Comparison of ENCODE assay signal across 12 cellular contexts in the genomic region with DNA sequence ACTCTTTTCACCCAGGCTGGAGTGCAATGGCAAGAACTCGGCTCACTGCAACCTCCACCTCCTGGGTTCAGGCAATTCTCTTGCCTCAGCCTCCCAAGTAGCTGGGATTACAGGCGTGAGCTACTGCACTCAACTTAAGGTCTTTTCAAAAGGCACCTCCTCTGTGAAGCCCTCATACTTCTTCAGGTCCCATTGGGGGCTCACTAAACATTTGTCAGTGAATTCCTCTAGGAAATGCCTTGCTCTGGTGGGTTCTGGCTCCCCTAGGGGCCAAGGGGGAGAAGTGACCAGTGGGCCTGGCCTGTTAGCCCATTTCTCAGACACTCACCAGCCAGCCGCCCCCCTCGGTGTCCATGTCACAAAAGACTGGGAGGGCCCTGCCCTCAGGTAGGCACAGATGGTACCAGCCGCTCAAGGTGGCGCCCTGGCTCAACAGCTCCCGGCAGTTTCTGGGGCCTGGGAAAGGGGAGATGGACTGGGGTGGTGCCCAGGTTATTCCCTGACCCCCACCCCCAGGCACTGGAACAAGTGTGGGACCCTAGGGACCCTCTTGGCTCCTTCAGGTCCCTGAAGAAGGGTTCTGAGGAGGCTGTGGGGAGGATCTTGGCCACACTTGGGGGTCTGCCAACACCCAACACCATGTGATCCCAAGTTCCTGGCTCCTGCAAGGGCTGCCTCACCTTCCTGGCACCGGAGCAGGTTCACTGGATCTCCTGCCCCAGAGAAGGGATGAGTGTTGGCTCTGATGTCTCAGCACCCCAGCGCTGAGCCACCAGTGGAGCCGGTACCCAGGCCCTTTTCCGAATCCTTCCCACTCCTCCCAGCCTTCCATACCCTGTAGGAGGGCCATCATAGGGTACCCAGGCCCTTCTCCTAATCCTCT. TPM values are rescaled to one million over a fixed set of nuclear protein-coding genes. Genes with fewer than 3 reads are reported as not detected.
DNase-seq lines count a peak whose midpoint lies in the region; ATAC-seq, FAIRE-seq and TF ChIP-seq lines count a peak whose summit lies in the region.
"Had no signal": no experiment of that assay in that cellular context is flagged by ENCODE, and none has a peak within 500 bp of the region (broad histone marks: within the 10 kb centered on the region; RNA-seq: fewer than 3 reads in every experiment).

No MANE protein-coding gene starts in this region.

- H3K36me3 ChIP-seq in endothelial cell of umbilical vein (ENCODE audit: control insufficient read depth in 2 of 2, extremely low read depth in 1 of 2, insufficient read depth in 2 of 2, low read length in 2 of 2) (no peaks in the 10 kb centered on the region), Caco-2 (ENCODE audit: control insufficient read depth, insufficient read depth, low read length) (no peaks in the 10 kb centered on the region)

- H3K27ac Mint-ChIP-seq in activated T-cell treated with anti-CD3 and anti-CD28 coated beads, Interleukin-2, amount 50 U/mL, for 24 hours: no peak overlapping the region
- no peak overlapping the region for H3K27ac Mint-ChIP-seq in Caco-2 (ENCODE audit: unreplicated experiment)
- H3K27ac Mint-ChIP-seq: mesothelial cell of epicardium had no signal

- peak; percentile 7; the same call in 1 of the 2 replicates for TF ChIP-seq CTCF in LNCaP clone FGC (IDR thresholded peaks at IDR 0.05; ENCODE audit: control insufficient read depth, extremely low read depth, insufficient read depth)
- TF ChIP-seq CTCF in endothelial cell of umbilical vein (IDR thresholded peaks at IDR 0.05; ENCODE audit: extremely low read depth in 1 of 2, insufficient read depth in 1 of 2, low read depth in 1 of 2, low read length in 2 of 2): peak; percentile 36 to 46
- no peak for TF ChIP-seq CTCF in omental fat pad (IDR thresholded peaks at IDR 0.05)
- TF ChIP-seq CTCF in Caco-2 (IDR thresholded peaks at IDR 0.05; ENCODE audit: insufficient read depth in 1 of 2, low read depth in 1 of 2, low read length in 1 of 2, severe bottlenecking in 1 of 2, unreplicated experiment in 1 of 2): no peak

- no peaks in the 10 kb centered on the region for H4K20me1 ChIP-seq in endothelial cell of umbilical vein (replicated peaks; ENCODE audit: control insufficient read depth, extremely low read depth, insufficient read depth, low read length)

- H3K4me2 ChIP-seq in endothelial cell of umbilical vein (ENCODE audit: insufficient read depth, low read length): no peak overlapping the region

- no peaks in the 10 kb centered on the region for H3K79me2 ChIP-seq in endothelial cell of umbilical vein (ENCODE audit: control insufficient read depth, insufficient read depth, low read length)

- H3K9me3 Mint-ChIP-seq in activated T-cell treated with anti-CD3 and anti-CD28 coated beads, Interleukin-2, amount 50 U/mL, for 24 hours: no peaks in the 10 kb centered on the region
- no peaks in the 10 kb centered on the region for H3K9me3 Mint-ChIP-seq in Caco-2 (ENCODE audit: unreplicated experiment)
- H3K9me3 Mint-ChIP-seq: IgD-negative memory B cell, mesothelial cell of epicardium had no signal

- peak; percentile 53 for DNase-seq in ELF-1 (ENCODE audit: low read depth, low spot score)
- DNase-seq in LNCaP clone FGC (ENCODE audit: low read depth): no peak
- DNase-seq in endothelial cell of umbilical vein (ENCODE audit: low read depth, low spot score): no peak
- no peak for DNase-seq in omental fat pad (ENCODE audit: low spot score)
- DNase-seq in HuH-7.5 (ENCODE audit: low spot score): no peak
- DNase-seq in activated T-cell treated with anti-CD3 and anti-CD28 coated beads, Interleukin-2, amount 50 U/mL, for 24 hours: no peak
- DNase-seq in activated CD8-positive, alpha-beta memory T cell treated with anti-CD3 and anti-CD28 coated beads for 24 hours: no peak
- DNase-seq in Caco-2: no peak
- DNase-seq: stimulated activated CD4-positive, alpha-beta T cell treated with anti-CD3 and anti-CD28 coated beads, Interleukin-12 subunit alpha, Interleukin-12 subunit beta, amount 100 ng/mL, for 4 hours; stimulated activated naive CD8-positive, alpha-beta T cell treated with anti-CD3 and anti-CD28 coated beads, Interleukin-15, Interleukin-2, amounts not matched to agents 100 U/mL and 50 U/mL, for 24 hours had no signal

- TF ChIP-seq POLR2A in endothelial cell of umbilical vein (IDR thresholded peaks at IDR 0.05; ENCODE audit: low read depth, low read length): no peak

- no peak overlapping the region for H3K4me3 Mint-ChIP-seq in activated T-cell treated with anti-CD3 and anti-CD28 coated beads, Interleukin-2, amount 50 U/mL, for 24 hours
- H3K4me3 Mint-ChIP-seq in Caco-2 (ENCODE audit: unreplicated experiment): no peak overlapping the region
- H3K4me3 Mint-ChIP-seq: mesothelial cell of epicardium had no signal

- POLR2A ChIA-PET in endothelial cell of umbilical vein (lab: Charles Lee): interaction anchor here (0.6 kb wide), 1 partner anchor 46 kb away, joined by 8 read pairs; no protein-coding TSS in a partner anchor
- POLR2A ChIA-PET in Caco-2 (lab: Charles Lee): no interaction called here

- H3K27me3 Mint-ChIP-seq in activated T-cell treated with anti-CD3 and anti-CD28 coated beads, Interleukin-2, amount 50 U/mL, for 24 hours: no peaks in the 10 kb centered on the region
- no peaks in the 10 kb centered on the region for H3K27me3 Mint-ChIP-seq in Caco-2 (ENCODE audit: insufficient read depth, unreplicated experiment)
- H3K27me3 Mint-ChIP-seq: IgD-negative memory B cell had no signal

- peak; percentile 20 for ATAC-seq in omental fat pad (ENCODE audit: low FRiP score)
- ATAC-seq: stimulated activated naive CD8-positive, alpha-beta T cell treated with anti-CD3 and anti-CD28 coated beads, Interleukin-15, Interleukin-2, amounts not matched to agents 100 U/mL and 50 U/mL, for 24 hours had no signal

- H3K4me3 ChIP-seq in LNCaP clone FGC (ENCODE audit: low read depth, low read length) (no peak overlapping the region), endothelial cell of umbilical vein (replicated peaks in 1 of 3; ENCODE audit: insufficient read depth in 1 of 3, low read depth in 1 of 3, low read length in 3 of 3) (no peak overlapping the region), Caco-2 (ENCODE audit: low read depth, low read length) (no peak overlapping the region)

- H3K36me3 Mint-ChIP-seq in activated T-cell treated with anti-CD3 and anti-CD28 coated beads, Interleukin-2, amount 50 U/mL, for 24 hours (ENCODE audit: low read depth): no peaks in the 10 kb centered on the region
- H3K36me3 Mint-ChIP-seq in Caco-2 (ENCODE audit: insufficient read depth, unreplicated experiment): no peaks in the 10 kb centered on the region
- H3K36me3 Mint-ChIP-seq: IgD-negative memory B cell, mesothelial cell of epicardium had no signal

- H3K4me1 ChIP-seq in endothelial cell of umbilical vein (ENCODE audit: control insufficient read depth, extremely low read depth, insufficient read depth, low read length): no peaks in the 10 kb centered on the region
- H3K4me1 ChIP-seq in Caco-2: no peaks in the 10 kb centered on the region

- H3K27me3 ChIP-seq in endothelial cell of umbilical vein (ENCODE audit: control insufficient read depth in 2 of 2, insufficient read depth in 2 of 2, low read length in 2 of 2): no peaks in the 10 kb centered on the region
- no peaks in the 10 kb centered on the region for H3K27me3 ChIP-seq in Caco-2 (replicated peaks; ENCODE audit: control insufficient read depth, insufficient read depth, low read length)

- dilution Hi-C loops in endothelial cell of umbilical vein (cut with MboI; ENCODE audit: extremely low pct_ligation_motif_present, low sequenced_read_pairs): no loop called here

- H3K9me3 ChIP-seq in endothelial cell of umbilical vein (replicated peaks; ENCODE audit: control insufficient read depth, insufficient read depth, low read length): no peaks in the 10 kb centered on the region
- H3K9me3 ChIP-seq in Caco-2: no peaks in the 10 kb centered on the region

- BruUV-seq in endothelial cell of umbilical vein (replicated peaks; lab: Mats Ljungman, UMichigan): no TSS peak
- BruUV-seq in Caco-2 (replicated peaks; lab: Mats Ljungman, UMichigan): no TSS peak

- no peak overlapping the region for H3K9ac ChIP-seq in endothelial cell of umbilical vein (replicated peaks; ENCODE audit: extremely low read depth, insufficient read depth, low read length)

- CTCF ChIA-PET in endothelial cell of umbilical vein (lab: Charles Lee): no interaction called here
- CTCF ChIA-PET in Caco-2 (lab: Charles Lee): interaction anchor here (0.6 to 1.6 kb wide), 4 partner anchors 15 to 76 kb away, joined by 3 to 6 read pairs (median 5); no protein-coding TSS in a partner anchor

- peaks cover 6% of the 10 kb centered on the region for H3K4me1 Mint-ChIP-seq in activated T-cell treated with anti-CD3 and anti-CD28 coated beads, Interleukin-2, amount 50 U/mL, for 24 hours (ENCODE audit: low read depth)
- no peaks in the 10 kb centered on the region for H3K4me1 Mint-ChIP-seq in Caco-2 (ENCODE audit: low read depth, unreplicated experiment)

- no peak overlapping the region for H2AFZ ChIP-seq in endothelial cell of umbilical vein (ENCODE audit: low read depth, low read length)

- no peaks in the 10 kb centered on the region for H3K9me1 ChIP-seq in endothelial cell of umbilical vein (replicated peaks; ENCODE audit: control insufficient read depth, extremely low read depth, insufficient read depth, low read length)

- H3K27ac ChIP-seq in endothelial cell of umbilical vein (ENCODE audit: insufficient read depth, low read depth, low read length): no peak overlapping the region

- no peak for FAIRE-seq in endothelial cell of umbilical vein (lab: Jason Lieb, UNC)

- intact Hi-C loops in endothelial cell of umbilical vein (cut with micrococcal nuclease): no loop called here
- intact Hi-C loops in Caco-2 (cut with micrococcal nuclease; ENCODE audit: unreplicated experiment): no loop called here

RNA-seq across cellular contexts. Expression of a gene that starts 1.6 kb away (rescaled TPM):
- total RNA-seq in endothelial cell of umbilical vein (not detected in 2 replicates), omental fat pad (100 to 1,000 TPM in 1 of 4 donors, 10 to 100 TPM in 3; 33.1 to 451 (median 75.9) TPM), Caco-2 (2022) (not detected in 2 replicates)
- polyA plus RNA-seq in endothelial cell of umbilical vein: 0.15 and 0.25 TPM in 2 replicates
- polyA plus RNA-seq in endothelial cell of umbilical vein (2011; cell fraction: cytosol; rRNA removed): 0.09 and 0.13 TPM in 2 replicates
- polyA plus RNA-seq in endothelial cell of umbilical vein (2011; cell fraction: nucleus; rRNA removed): not detected in 2 replicates
- polyA plus RNA-seq in endothelial cell of umbilical vein (2012): not detected in 2 replicates
- polyA minus RNA-seq in endothelial cell of umbilical vein: 0.53 TPM in 1 of 2 replicates, not detected in the other
- polyA minus RNA-seq in endothelial cell of umbilical vein (2011; cell fraction: cytosol; rRNA and poly(A)+ RNA removed): not detected
- polyA minus RNA-seq in endothelial cell of umbilical vein (2011; cell fraction: nucleus; rRNA and poly(A)+ RNA removed): not detected in 2 replicates
- polyA plus RNA-seq: IgD-negative memory B cell had no signal

RNA-seq across cellular contexts. Expression of a gene that starts 6.3 kb away (rescaled TPM):
- total RNA-seq in endothelial cell of umbilical vein: 12.4 and 18.5 TPM in 2 replicates
- 9.9 and 12.7 TPM in 2 replicates for polyA plus RNA-seq in endothelial cell of umbilical vein
- 5.7 and 5.9 TPM in 2 replicates for polyA plus RNA-seq in endothelial cell of umbilical vein (2011; cell fraction: cytosol; rRNA removed)
- 52.7 and 54.9 TPM in 2 replicates for polyA plus RNA-seq in endothelial cell of umbilical vein (2011; cell fraction: nucleus; rRNA removed)
- polyA plus RNA-seq in endothelial cell of umbilical vein (2012): 13.8 and 18.1 TPM in 2 replicates
- 7.0 and 9.0 TPM in 2 replicates for polyA minus RNA-seq in endothelial cell of umbilical vein
- polyA minus RNA-seq in endothelial cell of umbilical vein (2011; cell fraction: cytosol; rRNA and poly(A)+ RNA removed): 8.3 TPM
- 9.3 and 12.2 TPM in 2 replicates for polyA minus RNA-seq in endothelial cell of umbilical vein (2011; cell fraction: nucleus; rRNA and poly(A)+ RNA removed)
- total RNA-seq in omental fat pad: 100 to 1,000 TPM in 1 of 4 donors, 10 to 100 TPM in 3; 26.8 to 129 (median 43.4) TPM
- total RNA-seq in Caco-2 (2022): 8.8 and 11.7 TPM in 2 replicates

RNA-seq across cellular contexts. Expression of a gene that starts 10.1 kb away (rescaled TPM):
- total RNA-seq in endothelial cell of umbilical vein: not detected in 2 replicates
- not detected in 2 replicates for polyA plus RNA-seq in endothelial cell of umbilical vein
- polyA plus RNA-seq in endothelial cell of umbilical vein (2011; cell fraction: cytosol; rRNA removed): not detected in 2 replicates
- not detected in 2 replicates for polyA plus RNA-seq in endothelial cell of umbilical vein (2011; cell fraction: nucleus; rRNA removed)
- polyA plus RNA-seq in endothelial cell of umbilical vein (2012): not detected in 2 replicates
- polyA minus RNA-seq in endothelial cell of umbilical vein: 0.30 TPM in 1 of 2 replicates, not detected in the other
- polyA minus RNA-seq in endothelial cell of umbilical vein (2011; cell fraction: cytosol; rRNA and poly(A)+ RNA removed): not detected
- not detected in 2 replicates for polyA minus RNA-seq in endothelial cell of umbilical vein (2011; cell fraction: nucleus; rRNA and poly(A)+ RNA removed)
- total RNA-seq in omental fat pad: not detected
- 0.21 TPM in 1 of 2 replicates, not detected in the other for total RNA-seq in Caco-2 (2022)
- polyA plus RNA-seq: IgD-negative memory B cell had no signal

RNA-seq across cellular contexts. Expression of a gene that starts 19.4 kb away (rescaled TPM):
- total RNA-seq in endothelial cell of umbilical vein (1.8 and 2.4 TPM in 2 replicates), omental fat pad (1 to 10 TPM in 1 of 4 donors, under 1 TPM in 2, not detected in 1; 0.19 to 1.3 (median 0.65) TPM), Caco-2 (2022) (0.91 and 1.2 TPM in 2 replicates)
- 1.8 and 2.2 TPM in 2 replicates for polyA plus RNA-seq in endothelial cell of umbilical vein
- polyA plus RNA-seq in endothelial cell of umbilical vein (2011; cell fraction: cytosol; rRNA removed): 1.2 and 1.3 TPM in 2 replicates
- polyA plus RNA-seq in endothelial cell of umbilical vein (2011; cell fraction: nucleus; rRNA removed): 0.60 and 0.65 TPM in 2 replicates
- 1.7 and 2.2 TPM in 2 replicates for polyA plus RNA-seq in endothelial cell of umbilical vein (2012)
- 0.24 and 1.6 TPM in 2 replicates for polyA minus RNA-seq in endothelial cell of umbilical vein
- not detected for polyA minus RNA-seq in endothelial cell of umbilical vein (2011; cell fraction: cytosol; rRNA and poly(A)+ RNA removed)
- polyA minus RNA-seq in endothelial cell of umbilical vein (2011; cell fraction: nucleus; rRNA and poly(A)+ RNA removed): 0.24 and 0.43 TPM in 2 replicates

RNA-seq across cellular contexts. Expression of a gene that starts 31.2 kb away (rescaled TPM):
- not detected in 2 replicates for total RNA-seq in endothelial cell of umbilical vein
- polyA plus RNA-seq in endothelial cell of umbilical vein: 0.04 and 0.29 TPM in 2 replicates
- polyA plus RNA-seq in endothelial cell of umbilical vein (2011; cell fraction: cytosol; rRNA removed): 0.04 and 0.10 TPM in 2 replicates
- 0.22 and 0.48 TPM in 2 replicates for polyA plus RNA-seq in endothelial cell of umbilical vein (2011; cell fraction: nucleus; rRNA removed)
- 0.08 TPM in 1 of 2 replicates, not detected in the other for polyA plus RNA-seq in endothelial cell of umbilical vein (2012)
- 0.49 TPM in 1 of 2 replicates, not detected in the other for polyA minus RNA-seq in endothelial cell of umbilical vein
- not detected for polyA minus RNA-seq in endothelial cell of umbilical vein (2011; cell fraction: cytosol; rRNA and poly(A)+ RNA removed)
- not detected in 2 replicates for polyA minus RNA-seq in endothelial cell of umbilical vein (2011; cell fraction: nucleus; rRNA and poly(A)+ RNA removed)
- 1 to 10 TPM; 1.2 to 4.3 (median 1.9) TPM for total RNA-seq in omental fat pad
- 11.0 and 11.2 TPM in 2 replicates for total RNA-seq in Caco-2 (2022)

Comparison
In these comparisons a context has a peak if more than half of its experiments do, and no peak if none do; other contexts are left out.
1. CTCF ChIP-seq: peak in LNCaP clone FGC (single experiment) and endothelial cell of umbilical vein (2 of 2); none in omental fat pad (0 of 3) and Caco-2 (0 of 2).
2. RNA of a gene that starts 1.6 kb away (total RNA-seq): 33.1 to 451 TPM in omental fat pad; not detected in endothelial cell of umbilical vein and not detected in Caco-2; every median in the first group is over 10 times any median in the second.